Comparison of ENCODE assay signal across 1 cellular context in the genomic region with DNA sequence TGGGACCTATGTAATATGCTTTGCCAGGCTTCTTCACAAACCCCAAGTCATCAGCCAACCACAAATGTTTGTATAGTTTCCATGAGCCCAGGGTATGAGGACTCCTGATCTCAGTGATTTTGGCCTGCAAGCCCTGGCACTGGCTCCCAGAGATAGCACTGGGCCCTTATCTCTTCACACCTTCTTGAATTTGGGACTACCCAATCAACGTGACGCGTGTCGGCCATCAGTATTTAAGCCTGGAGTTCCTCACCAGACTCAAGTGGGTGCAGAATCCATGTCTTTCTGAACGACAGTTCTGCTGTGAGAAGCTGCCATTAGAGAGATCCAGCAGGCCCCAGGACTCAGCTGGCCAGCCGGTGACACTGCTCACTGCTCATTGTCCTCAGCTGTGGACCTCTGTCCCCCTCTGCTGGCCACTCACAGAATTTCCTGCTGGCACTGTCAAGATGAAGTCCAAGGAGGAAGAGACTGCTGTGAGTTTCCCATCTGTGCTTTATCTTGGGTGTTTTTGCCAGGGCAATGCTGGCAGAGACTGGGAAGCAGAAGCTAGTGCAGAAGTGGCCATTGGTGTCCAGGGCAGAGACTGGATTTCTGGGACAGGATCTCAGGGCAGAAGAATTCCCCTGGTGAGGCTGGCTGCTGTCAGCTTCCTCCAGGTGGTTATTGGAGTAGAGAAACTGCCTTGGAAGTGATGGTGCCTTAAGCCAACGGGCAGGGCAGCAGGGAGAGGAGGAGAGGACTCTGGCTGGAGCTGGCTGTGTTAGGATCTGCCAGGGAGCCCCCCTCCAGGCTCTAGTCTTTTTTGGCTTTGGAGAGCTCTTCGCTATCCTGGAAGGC.
TF ChIP-seq lines count a peak whose summit lies in the region.

No MANE protein-coding gene starts in this region.

TF ChIP-seq in K562, 482 proteins besides CTCF, POLR2A, EP300 and RAD21 (continued from another document and continues in another):
- TF ChIP-seq JUNB (CRISPR knock-in tag; conservative IDR thresholded peaks at IDR 0.05): no peak
- TF ChIP-seq, protein P1, sequence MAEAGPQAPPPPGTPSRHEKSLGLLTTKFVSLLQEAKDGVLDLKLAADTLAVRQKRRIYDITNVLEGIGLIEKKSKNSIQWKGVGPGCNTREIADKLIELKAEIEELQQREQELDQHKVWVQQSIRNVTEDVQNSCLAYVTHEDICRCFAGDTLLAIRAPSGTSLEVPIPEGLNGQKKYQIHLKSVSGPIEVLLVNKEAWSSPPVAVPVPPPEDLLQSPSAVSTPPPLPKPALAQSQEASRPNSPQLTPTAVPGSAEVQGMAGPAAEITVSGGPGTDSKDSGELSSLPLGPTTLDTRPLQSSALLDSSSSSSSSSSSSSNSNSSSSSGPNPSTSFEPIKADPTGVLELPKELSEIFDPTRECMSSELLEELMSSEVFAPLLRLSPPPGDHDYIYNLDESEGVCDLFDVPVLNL (CRISPR knock-in tag; IDR thresholded peaks at IDR 0.05; ENCODE audit: low read depth): no peak
- TF ChIP-seq, protein P2, sequence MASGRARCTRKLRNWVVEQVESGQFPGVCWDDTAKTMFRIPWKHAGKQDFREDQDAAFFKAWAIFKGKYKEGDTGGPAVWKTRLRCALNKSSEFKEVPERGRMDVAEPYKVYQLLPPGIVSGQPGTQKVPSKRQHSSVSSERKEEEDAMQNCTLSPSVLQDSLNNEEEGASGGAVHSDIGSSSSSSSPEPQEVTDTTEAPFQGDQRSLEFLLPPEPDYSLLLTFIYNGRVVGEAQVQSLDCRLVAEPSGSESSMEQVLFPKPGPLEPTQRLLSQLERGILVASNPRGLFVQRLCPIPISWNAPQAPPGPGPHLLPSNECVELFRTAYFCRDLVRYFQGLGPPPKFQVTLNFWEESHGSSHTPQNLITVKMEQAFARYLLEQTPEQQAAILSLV (tag; IDR thresholded peaks at IDR 0.05): 0 out of 2 replicates have a peak, but pooled peaks have one; percentile 8
- TF ChIP-seq, protein P3, sequence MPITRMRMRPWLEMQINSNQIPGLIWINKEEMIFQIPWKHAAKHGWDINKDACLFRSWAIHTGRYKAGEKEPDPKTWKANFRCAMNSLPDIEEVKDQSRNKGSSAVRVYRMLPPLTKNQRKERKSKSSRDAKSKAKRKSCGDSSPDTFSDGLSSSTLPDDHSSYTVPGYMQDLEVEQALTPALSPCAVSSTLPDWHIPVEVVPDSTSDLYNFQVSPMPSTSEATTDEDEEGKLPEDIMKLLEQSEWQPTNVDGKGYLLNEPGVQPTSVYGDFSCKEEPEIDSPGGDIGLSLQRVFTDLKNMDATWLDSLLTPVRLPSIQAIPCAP (CRISPR knock-in tag; IDR thresholded peaks at IDR 0.05; ENCODE audit: borderline replicate concordance): no peak
- no peak for TF ChIP-seq KHSRP (IDR thresholded peaks at IDR 0.05)
- TF ChIP-seq CTBP1 (IDR thresholded peaks at IDR 0.05; ENCODE audit: borderline replicate concordance): peak; percentile 92
- peak; percentile 60 to 86 for TF ChIP-seq TRIM24 (IDR thresholded peaks at IDR 0.05)
- TF ChIP-seq PHF20 (IDR thresholded peaks at IDR 0.05; ENCODE audit: partially characterized antibody): no peak
- 0 out of 2 replicates have a peak, but pooled peaks have one; percentile 30 for TF ChIP-seq ZNF444 (CRISPR knock-in tag; IDR thresholded peaks at IDR 0.05)
- no peak for TF ChIP-seq KDM2B (CRISPR knock-in tag; IDR thresholded peaks at IDR 0.05)
- no peak for TF ChIP-seq ZNF41 (CRISPR knock-in tag; conservative IDR thresholded peaks at IDR 0.05)
- no peak; the same call in none of the 2 replicates for TF ChIP-seq GABPB1 (CRISPR knock-in tag; IDR thresholded peaks at IDR 0.05)
- peak; percentile 44; the same call in 1 of the 2 replicates for TF ChIP-seq DIDO1 (tag; IDR thresholded peaks at IDR 0.05; ENCODE audit: low read depth)
- TF ChIP-seq NFATC3 (IDR thresholded peaks at IDR 0.05): no peak
- TF ChIP-seq ADNP (tag; IDR thresholded peaks at IDR 0.05): no peak
- TF ChIP-seq ILF3 (IDR thresholded peaks at IDR 0.05; ENCODE audit: borderline replicate concordance): no peak
- TF ChIP-seq RBM17 (IDR thresholded peaks at IDR 0.05; ENCODE audit: borderline replicate concordance, low read depth, low read length): no peak
- no peak for TF ChIP-seq TBP (optimal IDR thresholded peaks at IDR 0.05; ENCODE audit: low read depth, low read length)
- TF ChIP-seq ATF1 (CRISPR knock-in tag; IDR thresholded peaks at IDR 0.05): no peak
- TF ChIP-seq ATF1 (tag; IDR thresholded peaks at IDR 0.05): peak; percentile 84
- TF ChIP-seq ZNF551 (CRISPR knock-in tag; IDR thresholded peaks at IDR 0.05): no peak
- no peak for TF ChIP-seq SMARCA5 (IDR thresholded peaks at IDR 0.05)
- peak; percentile 92 for TF ChIP-seq HDAC2 (IDR thresholded peaks at IDR 0.05)
- peak; percentile 67; the same call in 1 of the 2 replicates for TF ChIP-seq MXI1 (IDR thresholded peaks at IDR 0.05; ENCODE audit: low read depth, low read length)
- TF ChIP-seq NRF1 (conservative IDR thresholded peaks at IDR 0.05 in 1 of 2, IDR thresholded peaks at IDR 0.05 in 1 of 2): no peak
- peak; percentile 93 for TF ChIP-seq DPF2 (IDR thresholded peaks at IDR 0.05)
- no peak for TF ChIP-seq LARP7 (IDR thresholded peaks at IDR 0.05)
- TF ChIP-seq ZNF23 (CRISPR knock-in tag; IDR thresholded peaks at IDR 0.05): no peak
- TF ChIP-seq, protein P4, sequence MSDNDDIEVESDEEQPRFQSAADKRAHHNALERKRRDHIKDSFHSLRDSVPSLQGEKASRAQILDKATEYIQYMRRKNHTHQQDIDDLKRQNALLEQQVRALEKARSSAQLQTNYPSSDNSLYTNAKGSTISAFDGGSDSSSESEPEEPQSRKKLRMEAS (CRISPR knock-in tag; IDR thresholded peaks at IDR 0.05): peak; percentile 55; the same call in 1 of the 2 replicates
- TF ChIP-seq, protein P5, sequence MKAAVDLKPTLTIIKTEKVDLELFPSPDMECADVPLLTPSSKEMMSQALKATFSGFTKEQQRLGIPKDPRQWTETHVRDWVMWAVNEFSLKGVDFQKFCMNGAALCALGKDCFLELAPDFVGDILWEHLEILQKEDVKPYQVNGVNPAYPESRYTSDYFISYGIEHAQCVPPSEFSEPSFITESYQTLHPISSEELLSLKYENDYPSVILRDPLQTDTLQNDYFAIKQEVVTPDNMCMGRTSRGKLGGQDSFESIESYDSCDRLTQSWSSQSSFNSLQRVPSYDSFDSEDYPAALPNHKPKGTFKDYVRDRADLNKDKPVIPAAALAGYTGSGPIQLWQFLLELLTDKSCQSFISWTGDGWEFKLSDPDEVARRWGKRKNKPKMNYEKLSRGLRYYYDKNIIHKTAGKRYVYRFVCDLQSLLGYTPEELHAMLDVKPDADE (conservative IDR thresholded peaks at IDR 0.05; ENCODE audit: control insufficient read depth, low read depth, low read length): no peak
- TF ChIP-seq, protein P6, sequence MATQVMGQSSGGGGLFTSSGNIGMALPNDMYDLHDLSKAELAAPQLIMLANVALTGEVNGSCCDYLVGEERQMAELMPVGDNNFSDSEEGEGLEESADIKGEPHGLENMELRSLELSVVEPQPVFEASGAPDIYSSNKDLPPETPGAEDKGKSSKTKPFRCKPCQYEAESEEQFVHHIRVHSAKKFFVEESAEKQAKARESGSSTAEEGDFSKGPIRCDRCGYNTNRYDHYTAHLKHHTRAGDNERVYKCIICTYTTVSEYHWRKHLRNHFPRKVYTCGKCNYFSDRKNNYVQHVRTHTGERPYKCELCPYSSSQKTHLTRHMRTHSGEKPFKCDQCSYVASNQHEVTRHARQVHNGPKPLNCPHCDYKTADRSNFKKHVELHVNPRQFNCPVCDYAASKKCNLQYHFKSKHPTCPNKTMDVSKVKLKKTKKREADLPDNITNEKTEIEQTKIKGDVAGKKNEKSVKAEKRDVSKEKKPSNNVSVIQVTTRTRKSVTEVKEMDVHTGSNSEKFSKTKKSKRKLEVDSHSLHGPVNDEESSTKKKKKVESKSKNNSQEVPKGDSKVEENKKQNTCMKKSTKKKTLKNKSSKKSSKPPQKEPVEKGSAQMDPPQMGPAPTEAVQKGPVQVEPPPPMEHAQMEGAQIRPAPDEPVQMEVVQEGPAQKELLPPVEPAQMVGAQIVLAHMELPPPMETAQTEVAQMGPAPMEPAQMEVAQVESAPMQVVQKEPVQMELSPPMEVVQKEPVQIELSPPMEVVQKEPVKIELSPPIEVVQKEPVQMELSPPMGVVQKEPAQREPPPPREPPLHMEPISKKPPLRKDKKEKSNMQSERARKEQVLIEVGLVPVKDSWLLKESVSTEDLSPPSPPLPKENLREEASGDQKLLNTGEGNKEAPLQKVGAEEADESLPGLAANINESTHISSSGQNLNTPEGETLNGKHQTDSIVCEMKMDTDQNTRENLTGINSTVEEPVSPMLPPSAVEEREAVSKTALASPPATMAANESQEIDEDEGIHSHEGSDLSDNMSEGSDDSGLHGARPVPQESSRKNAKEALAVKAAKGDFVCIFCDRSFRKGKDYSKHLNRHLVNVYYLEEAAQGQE (CRISPR knock-in tag; IDR thresholded peaks at IDR 0.05; ENCODE audit: low read depth): peak; percentile 18; the same call in 1 of the 2 replicates
- TF ChIP-seq, protein P7, sequence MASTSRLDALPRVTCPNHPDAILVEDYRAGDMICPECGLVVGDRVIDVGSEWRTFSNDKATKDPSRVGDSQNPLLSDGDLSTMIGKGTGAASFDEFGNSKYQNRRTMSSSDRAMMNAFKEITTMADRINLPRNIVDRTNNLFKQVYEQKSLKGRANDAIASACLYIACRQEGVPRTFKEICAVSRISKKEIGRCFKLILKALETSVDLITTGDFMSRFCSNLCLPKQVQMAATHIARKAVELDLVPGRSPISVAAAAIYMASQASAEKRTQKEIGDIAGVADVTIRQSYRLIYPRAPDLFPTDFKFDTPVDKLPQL (IDR thresholded peaks at IDR 0.05; ENCODE audit: extremely low read depth, insufficient read length): no peak
- TF ChIP-seq CEBPG (CRISPR knock-in tag; IDR thresholded peaks at IDR 0.05): no peak
- no peak for TF ChIP-seq CEBPG (tag; conservative IDR thresholded peaks at IDR 0.05 in 1 of 2, IDR thresholded peaks at IDR 0.05 in 1 of 2)
- TF ChIP-seq, protein P8, sequence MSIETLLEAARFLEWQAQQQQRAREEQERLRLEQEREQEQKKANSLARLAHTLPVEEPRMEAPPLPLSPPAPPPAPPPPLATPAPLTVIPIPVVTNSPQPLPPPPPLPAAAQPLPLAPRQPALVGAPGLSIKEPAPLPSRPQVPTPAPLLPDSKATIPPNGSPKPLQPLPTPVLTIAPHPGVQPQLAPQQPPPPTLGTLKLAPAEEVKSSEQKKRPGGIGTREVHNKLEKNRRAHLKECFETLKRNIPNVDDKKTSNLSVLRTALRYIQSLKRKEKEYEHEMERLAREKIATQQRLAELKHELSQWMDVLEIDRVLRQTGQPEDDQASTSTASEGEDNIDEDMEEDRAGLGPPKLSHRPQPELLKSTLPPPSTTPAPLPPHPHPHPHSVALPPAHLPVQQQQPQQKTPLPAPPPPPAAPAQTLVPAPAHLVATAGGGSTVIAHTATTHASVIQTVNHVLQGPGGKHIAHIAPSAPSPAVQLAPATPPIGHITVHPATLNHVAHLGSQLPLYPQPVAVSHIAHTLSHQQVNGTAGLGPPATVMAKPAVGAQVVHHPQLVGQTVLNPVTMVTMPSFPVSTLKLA (conservative IDR thresholded peaks at IDR 0.05): peak; percentile 33 to 52; a peak in 3 of 4 replicates
- no peak for TF ChIP-seq RBM25 (IDR thresholded peaks at IDR 0.05; ENCODE audit: low read depth, low read length, severe bottlenecking)
- TF ChIP-seq, protein P9, sequence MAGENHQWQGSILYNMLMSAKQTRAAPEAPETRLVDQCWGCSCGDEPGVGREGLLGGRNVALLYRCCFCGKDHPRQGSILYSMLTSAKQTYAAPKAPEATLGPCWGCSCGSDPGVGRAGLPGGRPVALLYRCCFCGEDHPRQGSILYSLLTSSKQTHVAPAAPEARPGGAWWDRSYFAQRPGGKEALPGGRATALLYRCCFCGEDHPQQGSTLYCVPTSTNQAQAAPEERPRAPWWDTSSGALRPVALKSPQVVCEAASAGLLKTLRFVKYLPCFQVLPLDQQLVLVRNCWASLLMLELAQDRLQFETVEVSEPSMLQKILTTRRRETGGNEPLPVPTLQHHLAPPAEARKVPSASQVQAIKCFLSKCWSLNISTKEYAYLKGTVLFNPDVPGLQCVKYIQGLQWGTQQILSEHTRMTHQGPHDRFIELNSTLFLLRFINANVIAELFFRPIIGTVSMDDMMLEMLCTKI (IDR thresholded peaks at IDR 0.05; ENCODE audit: partially characterized antibody): no peak
- no peak for TF ChIP-seq TRIM28 (IDR thresholded peaks at IDR 0.05)
- no peak for TF ChIP-seq EP400 (IDR thresholded peaks at IDR 0.05)
- TF ChIP-seq CHCHD3 (CRISPR knock-in tag; IDR thresholded peaks at IDR 0.05): no peak
- no peak for TF ChIP-seq PTRF (tag; IDR thresholded peaks at IDR 0.05)
- TF ChIP-seq HDAC3 (IDR thresholded peaks at IDR 0.05; ENCODE audit: borderline replicate concordance, partially characterized antibody): peak; percentile 75
- no peak for TF ChIP-seq ZNF311 (CRISPR knock-in tag; IDR thresholded peaks at IDR 0.05)
- TF ChIP-seq, protein P10, sequence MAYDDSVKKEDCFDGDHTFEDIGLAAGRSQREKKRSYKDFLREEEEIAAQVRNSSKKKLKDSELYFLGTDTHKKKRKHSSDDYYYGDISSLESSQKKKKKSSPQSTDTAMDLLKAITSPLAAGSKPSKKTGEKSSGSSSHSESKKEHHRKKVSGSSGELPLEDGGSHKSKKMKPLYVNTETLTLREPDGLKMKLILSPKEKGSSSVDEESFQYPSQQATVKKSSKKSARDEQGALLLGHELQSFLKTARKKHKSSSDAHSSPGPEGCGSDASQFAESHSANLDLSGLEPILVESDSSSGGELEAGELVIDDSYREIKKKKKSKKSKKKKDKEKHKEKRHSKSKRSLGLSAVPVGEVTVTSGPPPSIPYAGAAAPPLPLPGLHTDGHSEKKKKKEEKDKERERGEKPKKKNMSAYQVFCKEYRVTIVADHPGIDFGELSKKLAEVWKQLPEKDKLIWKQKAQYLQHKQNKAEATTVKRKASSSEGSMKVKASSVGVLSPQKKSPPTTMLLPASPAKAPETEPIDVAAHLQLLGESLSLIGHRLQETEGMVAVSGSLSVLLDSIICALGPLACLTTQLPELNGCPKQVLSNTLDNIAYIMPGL (CRISPR knock-in tag; IDR thresholded peaks at IDR 0.05): no peak
- TF ChIP-seq CXXC5 (CRISPR knock-in tag; IDR thresholded peaks at IDR 0.05): peak; percentile 79
- no peak; the same call in 1 of the 2 replicates for TF ChIP-seq HDGF (IDR thresholded peaks at IDR 0.05)
- peak; percentile 93 for TF ChIP-seq MTA2 (IDR thresholded peaks at IDR 0.05; ENCODE audit: low read depth)
- no peak for TF ChIP-seq ZNF785 (CRISPR knock-in tag; IDR thresholded peaks at IDR 0.05)
- no peak for TF ChIP-seq MCM7 (IDR thresholded peaks at IDR 0.05)
- no peak for TF ChIP-seq SIX5 (IDR thresholded peaks at IDR 0.05; ENCODE audit: borderline replicate concordance in 1 of 2, insufficient read depth in 1 of 2, low read depth in 1 of 2, low read length in 2 of 2)
- TF ChIP-seq, protein P11, sequence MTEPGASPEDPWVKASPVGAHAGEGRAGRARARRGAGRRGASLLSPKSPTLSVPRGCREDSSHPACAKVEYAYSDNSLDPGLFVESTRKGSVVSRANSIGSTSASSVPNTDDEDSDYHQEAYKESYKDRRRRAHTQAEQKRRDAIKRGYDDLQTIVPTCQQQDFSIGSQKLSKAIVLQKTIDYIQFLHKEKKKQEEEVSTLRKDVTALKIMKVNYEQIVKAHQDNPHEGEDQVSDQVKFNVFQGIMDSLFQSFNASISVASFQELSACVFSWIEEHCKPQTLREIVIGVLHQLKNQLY (CRISPR knock-in tag; conservative IDR thresholded peaks at IDR 0.05): no peak
